ENCODE assay signal across 12 cellular contexts in genomic region chr16:4795181-4795827, GRCh38. TPM values are rescaled to one million over a fixed set of nuclear protein-coding genes. Genes with fewer than 3 reads are reported as not detected.
DNase-seq lines count a peak whose midpoint lies in the region; ATAC-seq and TF ChIP-seq lines count a peak whose summit lies in the region.
"Had no signal": no experiment of that assay in that cellular context is flagged by ENCODE, and none has a peak within 500 bp of the region (broad histone marks: within the 10 kb centered on the region; RNA-seq: fewer than 3 reads in every experiment).

Gene SMIM22 (plus strand): TSS chr16:4795369. CDS start chr16:4795735, 366 bp downstream.

- peak; percentile 64 for DNase-seq in DMS153 treated with DMSO at 0.1 percent for 48 hours (lab: John Stamatoyannopoulos, UW; ENCODE audit: unreplicated experiment)
- peak; percentile 89 for DNase-seq in NCI-H146 treated with DMSO at 0.1 percent for 48 hours (lab: John Stamatoyannopoulos, UW; ENCODE audit: unreplicated experiment)
- peak; percentile 38 for DNase-seq in SHP77 treated with DMSO at 0.1 percent for 48 hours (lab: John Stamatoyannopoulos, UW)
- DNase-seq in mucosa of descending colon, result peak; percentile 86 to 88 (median 86)
- DNase-seq in midbrain (lab: John Stamatoyannopoulos, UW), result no peak
- no peak for DNase-seq in naive thymus-derived CD8-positive, alpha-beta T cell
- DNase-seq: gastrocnemius medialis, SJCRH30 had no signal

- H3K4me1 ChIP-seq in mucosa of descending colon (ENCODE audit: low read depth), result peaks cover 14% of the 10 kb centered on the region

- peaks cover 0 to 3% (median 0%) of the 10 kb centered on the region in 5 donors for H3K27me3 Mint-ChIP-seq in naive thymus-derived CD8-positive, alpha-beta T cell

- H3K36me3 ChIP-seq in mucosa of descending colon (ENCODE audit: low read depth), result no peaks in the 10 kb centered on the region
- H3K36me3 ChIP-seq: SJCRH30 had no signal

- ATAC-seq in mucosa of descending colon (peak; percentile 90), HG02852 (IDR thresholded peaks at IDR 0.05; ENCODE audit: unreplicated experiment) (no peak), HG03342 (IDR thresholded peaks at IDR 0.05; ENCODE audit: unreplicated experiment) (no peak)
- no peak for ATAC-seq in naive thymus-derived CD8-positive, alpha-beta T cell
- ATAC-seq: gastrocnemius medialis had no signal

- no peak within 1 kb of the TSS for H3K4me3 Mint-ChIP-seq in naive thymus-derived CD8-positive, alpha-beta T cell

- no peaks in the 10 kb centered on the region for H3K9me3 Mint-ChIP-seq in naive thymus-derived CD8-positive, alpha-beta T cell

- peaks cover 0 to 5% (median 5%) of the 10 kb centered on the region in 3 donors for H3K36me3 Mint-ChIP-seq in naive thymus-derived CD8-positive, alpha-beta T cell

- no peak for TF ChIP-seq CTCF in mucosa of descending colon (IDR thresholded peaks at IDR 0.05)

- H3K9me3 ChIP-seq in mucosa of descending colon, result no peaks in the 10 kb centered on the region
- H3K9me3 ChIP-seq: gastrocnemius medialis, SJCRH30 had no signal

- no peak within 1 kb of the TSS for H3K27ac Mint-ChIP-seq in naive thymus-derived CD8-positive, alpha-beta T cell

- intact Hi-C loops in mucosa of descending colon (cut with DNase I, micrococcal nuclease), result no loop called here

- H3K4me3 ChIP-seq in mucosa of descending colon, result peak within 1 kb of the TSS; percentile 24
- H3K4me3 ChIP-seq: gastrocnemius medialis, SJCRH30 had no signal

- H3K4me1 Mint-ChIP-seq in naive thymus-derived CD8-positive, alpha-beta T cell, result peaks cover 0 to 2% (median under 1%) of the 10 kb centered on the region in 4 donors

- POLR2A ChIA-PET in naive thymus-derived CD8-positive, alpha-beta T cell (lab: Charles Lee), result interaction anchor here (0.7 kb wide), 1 partner anchor 8 kb away, joined by 3 read pairs; no protein-coding TSS in a partner anchor

RNA-seq across cellular contexts. Expression of gene SMIM22, which starts in this region (rescaled TPM):
- 100 to 1,000 TPM; 208 to 573 (median 395) TPM for total RNA-seq in mucosa of descending colon
- not detected for total RNA-seq in naive thymus-derived CD8-positive, alpha-beta T cell
- polyA plus RNA-seq in naive thymus-derived CD8-positive, alpha-beta T cell, result not detected
- total RNA-seq: dermis microvascular lymphatic vessel endothelial cell, gastrocnemius medialis, osteocyte, SJCRH30 had no signal

Comparison
In these comparisons a context has a peak if more than half of its experiments do, and no peak if none do; other contexts are left out.
1. RNA of gene SMIM22 (total RNA-seq): 208 to 573 TPM in mucosa of descending colon; not detected in naive thymus-derived CD8-positive, alpha-beta T cell; every median in the first group is over 100 times any median in the second.
2. DNase-seq: peak in DMS153 treated with DMSO at 0.1 percent for 48 hours (single experiment), NCI-H146 treated with DMSO at 0.1 percent for 48 hours (single experiment), SHP77 treated with DMSO at 0.1 percent for 48 hours (single experiment) and mucosa of descending colon (3 of 3); none in midbrain (single experiment) and naive thymus-derived CD8-positive, alpha-beta T cell (0 of 10).